ENCODE assay signal across 9 cellular contexts in the genomic region with DNA sequence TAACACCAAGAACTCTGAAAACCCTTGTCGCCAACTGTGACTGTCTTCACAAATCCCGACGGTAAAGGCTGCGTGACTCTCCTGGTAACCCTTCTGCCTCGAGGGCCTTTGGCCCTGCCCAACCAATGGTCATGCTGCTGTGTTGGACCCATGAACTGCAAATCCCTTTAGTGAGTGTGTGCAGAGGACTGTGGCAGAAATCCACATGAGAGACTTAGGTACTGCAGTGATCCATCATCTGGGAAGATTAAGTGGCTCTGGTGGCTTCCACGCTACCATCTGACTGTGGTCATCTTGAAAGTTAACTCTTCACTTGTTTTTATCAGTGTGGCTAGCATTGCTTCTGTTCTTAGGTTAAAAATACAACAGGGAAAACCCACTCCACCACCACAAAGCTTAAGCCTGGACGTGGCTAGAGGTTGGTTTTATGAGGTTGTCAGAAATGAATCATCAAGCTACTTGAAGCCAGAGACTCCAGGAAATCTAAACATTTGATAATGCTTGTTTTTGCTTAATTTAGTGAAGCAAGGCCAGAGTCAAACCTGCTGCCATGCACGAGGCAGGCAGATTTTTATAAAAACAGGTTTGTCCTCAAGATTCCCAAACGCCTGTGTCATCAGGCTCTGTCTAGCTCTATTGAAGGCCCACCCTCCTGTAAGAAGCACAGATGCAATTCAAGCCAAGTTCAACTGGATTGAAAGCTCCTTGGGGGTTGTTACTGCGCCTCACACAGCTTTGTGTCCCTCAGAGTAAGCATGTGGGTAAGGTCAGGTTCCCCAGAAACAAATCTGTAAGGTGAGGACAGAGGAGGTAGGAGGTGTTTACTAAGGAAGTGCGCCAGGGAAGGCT. TPM values are rescaled to one million over a fixed set of nuclear protein-coding genes. Genes with fewer than 3 reads are reported as not detected.
DNase-seq lines count a peak whose midpoint lies in the region; ATAC-seq and TF ChIP-seq lines count a peak whose summit lies in the region.
"Had no signal": no experiment of that assay in that cellular context is flagged by ENCODE, and none has a peak within 500 bp of the region (broad histone marks: within the 10 kb centered on the region; RNA-seq: fewer than 3 reads in every experiment).

No MANE protein-coding gene starts in this region.

- peaks cover 1% of the 10 kb centered on the region for H3K79me2 ChIP-seq in trophoblast cell (ENCODE audit: control insufficient read depth, insufficient read depth, low read length, poor library complexity)

- H4K12ac ChIP-seq in trophoblast cell (ENCODE audit: low read depth, low read length): no peak overlapping the region

- H2BK12ac ChIP-seq in trophoblast cell (ENCODE audit: low read length): peak overlapping the region; percentile 74

- peak; percentile 88 for ATAC-seq in GM19372 (IDR thresholded peaks at IDR 0.05; ENCODE audit: low read depth, unreplicated experiment)
- ATAC-seq in HG03280 (IDR thresholded peaks at IDR 0.05; ENCODE audit: unreplicated experiment): peak; percentile 81
- no peak for ATAC-seq in T-cell (replicated peaks in 1 of 4)
- ATAC-seq: K562 had no signal

- peak overlapping the region; percentile 63 for H3K27ac ChIP-seq in C4-2B
- H3K27ac ChIP-seq in trophoblast cell (ENCODE audit: low read depth, low read length): no peak overlapping the region

- peak overlapping the region; percentile 27 for H2AK5ac ChIP-seq in trophoblast cell (ENCODE audit: low read length)

- H3K27me3 Mint-ChIP-seq in T-cell: no peaks in the 10 kb centered on the region

- no peak overlapping the region for H2AFZ ChIP-seq in trophoblast cell (ENCODE audit: insufficient read depth, low read length, poor library complexity)

- no CpG with 5 or more reads among the region's 11 CpGs for WGBS in trophoblast cell (ENCODE audit: extremely low coverage, insufficient coverage, insufficient read length)

- POLR2A ChIA-PET in T-cell (lab: Charles Lee): no interaction called here

- no peaks in the 10 kb centered on the region for H3K9me3 ChIP-seq in trophoblast cell (ENCODE audit: insufficient read depth, low read depth, low read length)

- H4K91ac ChIP-seq in trophoblast cell (ENCODE audit: low read depth, low read length): peak overlapping the region; percentile 33

- peaks cover 9% of the 10 kb centered on the region for H3K79me1 ChIP-seq in trophoblast cell (ENCODE audit: low read length)

- H3K27me3 ChIP-seq in trophoblast cell (ENCODE audit: insufficient read depth, low read length): no peaks in the 10 kb centered on the region

- H2BK5ac ChIP-seq in trophoblast cell (ENCODE audit: low read depth, low read length, poor library complexity): peak overlapping the region; percentile 41

- no peak overlapping the region for H3K4ac ChIP-seq in trophoblast cell (ENCODE audit: low read depth, low read length)

- no peak for TF ChIP-seq CTCF in C4-2B (conservative IDR thresholded peaks at IDR 0.05)

- CTCF ChIA-PET in T-cell (lab: Charles Lee): no interaction called here

- H3K27ac Mint-ChIP-seq in T-cell: no peak overlapping the region

- peak overlapping the region; percentile 43 for H3K14ac ChIP-seq in trophoblast cell (ENCODE audit: low read length)

- H3K23ac ChIP-seq in trophoblast cell (ENCODE audit: low read length): no peak overlapping the region

- H3K18ac ChIP-seq in trophoblast cell (ENCODE audit: low read length): peak overlapping the region; percentile 20

- H2BK120ac ChIP-seq in trophoblast cell (ENCODE audit: insufficient read depth, low read length, poor library complexity): peak overlapping the region; percentile 1

- DNase-seq in activated T-cell treated with anti-CD3 and anti-CD28 coated beads, Interleukin-2, amount 50 U/mL, for 48 hours: peak; percentile 53 to 55
- DNase-seq in trophoblast cell (peak; percentile 26 to 59), T-cell (no peak), mesenteric fat pad (ENCODE audit: low spot score) (no peak), NCI-H2227 (lab: John Stamatoyannopoulos, UW; ENCODE audit: unreplicated experiment) (no peak)

- H3K36me3 ChIP-seq in trophoblast cell (ENCODE audit: control insufficient read depth in 1 of 2, insufficient read depth in 2 of 2, low read length in 2 of 2): no peaks in the 10 kb centered on the region

- peak overlapping the region; percentile 0 for H4K8ac ChIP-seq in trophoblast cell (ENCODE audit: low read depth, low read length)

- no peak overlapping the region for H3K4me3 Mint-ChIP-seq in T-cell

- H3K4me3 ChIP-seq in trophoblast cell (ENCODE audit: low read depth, low read length): no peak overlapping the region
- H3K4me3 ChIP-seq: K562 had no signal

- H3K4me1 Mint-ChIP-seq in T-cell: peaks cover 0 to 7% (median 6%) of the 10 kb centered on the region in 3 donors

- no peak overlapping the region for H3K9ac ChIP-seq in trophoblast cell (ENCODE audit: low read length)

- peaks cover 24 to 31% of the 10 kb centered on the region in 2 experiments for H3K4me1 ChIP-seq in trophoblast cell (ENCODE audit: control insufficient read depth in 1 of 2, insufficient read depth in 2 of 2, low read length in 2 of 2)

- H3K9me3 Mint-ChIP-seq in T-cell: no peaks in the 10 kb centered on the region

- H3K36me3 Mint-ChIP-seq in T-cell: peaks cover 3% of the 10 kb centered on the region

- no peak overlapping the region for H3K4me2 ChIP-seq in trophoblast cell (ENCODE audit: low read length)

RNA-seq across cellular contexts. Expression of gene ERCC6L2, which starts 52.7 kb away (rescaled TPM):
- 15.7 and 17.1 TPM in 2 replicates for polyA plus RNA-seq in trophoblast cell (2013)
- total RNA-seq in T-cell (10 to 100 TPM; 46.8 to 58.3 (median 50.5) TPM), mesenteric fat pad (38.0 TPM)

Comparison
In these comparisons a context has a peak if more than half of its experiments do, and no peak if none do; other contexts are left out.
1. ATAC-seq: peak in GM19372 (single experiment) and HG03280 (single experiment); none in T-cell (0 of 4).
2. DNase-seq: peak in activated T-cell treated with anti-CD3 and anti-CD28 coated beads, Interleukin-2, amount 50 U/mL, for 48 hours (2 of 2) and trophoblast cell (2 of 2); none in T-cell (0 of 34), mesenteric fat pad (single experiment) and NCI-H2227 (single experiment).